1 cellular context compared by ENCODE assay signal in the genomic region with DNA sequence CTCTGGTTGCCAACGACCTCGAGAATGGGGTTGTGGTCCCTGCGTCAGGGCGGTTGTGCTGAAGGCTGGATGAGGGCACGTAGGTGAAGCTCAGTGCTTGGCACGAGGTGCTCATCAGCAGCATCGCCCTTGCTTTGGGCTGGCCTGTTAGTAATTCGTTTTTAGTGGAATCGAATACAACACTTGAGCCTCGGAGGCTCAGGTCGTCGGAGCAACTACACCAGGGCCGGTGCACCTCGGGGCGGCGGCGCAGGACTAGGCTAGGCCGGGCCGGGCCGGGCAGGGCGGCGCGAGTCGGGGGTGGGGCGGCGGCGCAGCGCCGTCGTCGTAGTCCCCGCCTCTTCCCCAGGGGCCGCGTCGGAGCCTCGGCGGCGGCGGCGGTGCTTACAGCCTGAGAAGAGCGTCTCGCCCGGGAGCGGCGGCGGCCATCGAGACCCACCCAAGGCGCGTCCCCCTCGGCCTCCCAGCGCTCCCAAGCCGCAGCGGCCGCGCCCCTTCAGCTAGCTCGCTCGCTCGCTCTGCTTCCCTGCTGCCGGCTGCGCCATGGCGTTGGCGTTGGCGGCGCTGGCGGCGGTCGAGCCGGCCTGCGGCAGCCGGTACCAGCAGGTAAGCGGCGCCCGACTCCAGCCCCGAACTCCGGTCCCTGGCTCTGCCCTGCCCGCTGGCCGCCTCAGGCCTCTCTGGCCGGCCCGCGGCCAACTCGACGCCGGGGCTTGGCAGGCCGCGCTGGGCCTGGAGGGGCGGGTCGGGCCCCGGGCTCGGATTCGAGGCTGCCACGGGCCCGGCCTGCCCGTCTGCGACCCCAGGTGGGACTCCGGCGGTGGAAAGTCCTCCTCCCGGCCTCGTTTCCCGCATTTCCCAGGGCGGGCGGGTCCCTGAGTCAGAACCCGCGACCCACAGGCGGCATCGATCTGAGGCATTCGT.
A peak's percentile ranks its signal among the peaks of the same experiment; 100 is the strongest.
TF ChIP-seq lines count a peak whose summit lies in the region.

A gene with protein sequence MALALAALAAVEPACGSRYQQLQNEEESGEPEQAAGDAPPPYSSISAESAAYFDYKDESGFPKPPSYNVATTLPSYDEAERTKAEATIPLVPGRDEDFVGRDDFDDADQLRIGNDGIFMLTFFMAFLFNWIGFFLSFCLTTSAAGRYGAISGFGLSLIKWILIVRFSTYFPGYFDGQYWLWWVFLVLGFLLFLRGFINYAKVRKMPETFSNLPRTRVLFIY (plus strand): TSS at position 348 of the 924 bp plus-strand sequence. CDS start 196 bp downstream, at position 544.

TF ChIP-seq in HepG2, 621 proteins besides CTCF, POLR2A, EP300 and RAD21 (continued from another document and continues in another):
- TF ChIP-seq ZHX1 (CRISPR knock-in tag; IDR thresholded peaks at IDR 0.05; ENCODE audit: low read depth) (0 out of 2 replicates have a peak, but pooled peaks have one; percentile 39), ZNF607 (CRISPR knock-in tag; IDR thresholded peaks at IDR 0.05; ENCODE audit: borderline replicate concordance) (peak; percentile 30; the same call in 1 of the 2 replicates), STAG1 (CRISPR knock-in tag; IDR thresholded peaks at IDR 0.05) (no peak), ZFY (CRISPR knock-in tag; IDR thresholded peaks at IDR 0.05) (peak; percentile 100), RORA (CRISPR knock-in tag; IDR thresholded peaks at IDR 0.05) (no peak), BRD4 (CRISPR knock-in tag; IDR thresholded peaks at IDR 0.05) (peak; percentile 18; the same call in 1 of the 2 replicates), RNF2 (conservative IDR thresholded peaks at IDR 0.05; ENCODE audit: low read depth) (peak; percentile 53; the same call in 1 of the 2 replicates), ERF (CRISPR knock-in tag; IDR thresholded peaks at IDR 0.05) (peak; percentile 49; the same call in 1 of the 2 replicates), ZNF891 (CRISPR knock-in tag; IDR thresholded peaks at IDR 0.05) (0 out of 2 replicates have a peak, but pooled peaks have one; percentile 52), HDAC2 (CRISPR knock-in tag; IDR thresholded peaks at IDR 0.05) (0 out of 2 replicates have a peak, but pooled peaks have one; percentile 29), NCOA2 (CRISPR knock-in tag; IDR thresholded peaks at IDR 0.05) (0 out of 2 replicates have a peak, but pooled peaks have one; percentile 15), ZNF556 (CRISPR knock-in tag; IDR thresholded peaks at IDR 0.05; ENCODE audit: borderline replicate concordance) (peak; percentile 50; the same call in 1 of the 2 replicates), NONO (IDR thresholded peaks at IDR 0.05) (no peak), NONO (CRISPR knock-in tag; conservative IDR thresholded peaks at IDR 0.05) (peak; percentile 78; the same call in 1 of the 2 replicates), ATF2 (CRISPR knock-in tag; IDR thresholded peaks at IDR 0.05) (peak; percentile 28; the same call in 1 of the 2 replicates), ZBTB38 (CRISPR knock-in tag; IDR thresholded peaks at IDR 0.05) (peak; percentile 56; the same call in 1 of the 2 replicates), GTF3A (CRISPR knock-in tag; conservative IDR thresholded peaks at IDR 0.05) (0 out of 2 replicates have a peak, but pooled peaks have one; percentile 47), ZNF331 (CRISPR knock-in tag; IDR thresholded peaks at IDR 0.05) (0 out of 2 replicates have a peak, but pooled peaks have one; percentile 46), ZNF770 (CRISPR knock-in tag; IDR thresholded peaks at IDR 0.05) (peak; percentile 72; the same call in 1 of the 2 replicates), RERE (CRISPR knock-in tag; IDR thresholded peaks at IDR 0.05; ENCODE audit: low read depth) (peak; percentile 16; the same call in 1 of the 2 replicates), MEIS1 (CRISPR knock-in tag; IDR thresholded peaks at IDR 0.05; ENCODE audit: borderline replicate concordance) (no peak; the same call in 1 of the 2 replicates), ZNF160 (CRISPR knock-in tag; IDR thresholded peaks at IDR 0.05) (peak; percentile 72; the same call in 1 of the 2 replicates), SALL1 (CRISPR knock-in tag; IDR thresholded peaks at IDR 0.05) (peak; percentile 71), HNRNPLL (IDR thresholded peaks at IDR 0.05; ENCODE audit: low read depth, low read length, poor library complexity, severe bottlenecking) (peak; percentile 97), ZNF788 (CRISPR knock-in tag; IDR thresholded peaks at IDR 0.05; ENCODE audit: borderline replicate concordance) (no peak), FIP1L1 (IDR thresholded peaks at IDR 0.05; ENCODE audit: borderline replicate concordance, insufficient read depth, low read depth, low read length) (no peak), MAFK (conservative IDR thresholded peaks at IDR 0.05 in 1 of 2, IDR thresholded peaks at IDR 0.05 in 1 of 2; ENCODE audit: low read length in 2 of 2) (no peak), ZNF30 (CRISPR knock-in tag; IDR thresholded peaks at IDR 0.05) (no peak), ZGPAT (CRISPR knock-in tag; IDR thresholded peaks at IDR 0.05) (peak; percentile 21; the same call in 1 of the 2 replicates), SRSF9 (IDR thresholded peaks at IDR 0.05; ENCODE audit: borderline replicate concordance, insufficient read depth, low read depth, low read length, poor library complexity, severe bottlenecking) (no peak), ZNF619 (CRISPR knock-in tag; IDR thresholded peaks at IDR 0.05) (no peak), IRX3 (CRISPR knock-in tag; IDR thresholded peaks at IDR 0.05; ENCODE audit: borderline replicate concordance, low read depth) (peak; percentile 83; the same call in 1 of the 2 replicates), FOXO1 (CRISPR knock-in tag; IDR thresholded peaks at IDR 0.05) (peak; percentile 29; the same call in 1 of the 2 replicates), PHF8 (CRISPR knock-in tag; IDR thresholded peaks at IDR 0.05) (peak; percentile 92)
- TF ChIP-seq, protein P1, sequence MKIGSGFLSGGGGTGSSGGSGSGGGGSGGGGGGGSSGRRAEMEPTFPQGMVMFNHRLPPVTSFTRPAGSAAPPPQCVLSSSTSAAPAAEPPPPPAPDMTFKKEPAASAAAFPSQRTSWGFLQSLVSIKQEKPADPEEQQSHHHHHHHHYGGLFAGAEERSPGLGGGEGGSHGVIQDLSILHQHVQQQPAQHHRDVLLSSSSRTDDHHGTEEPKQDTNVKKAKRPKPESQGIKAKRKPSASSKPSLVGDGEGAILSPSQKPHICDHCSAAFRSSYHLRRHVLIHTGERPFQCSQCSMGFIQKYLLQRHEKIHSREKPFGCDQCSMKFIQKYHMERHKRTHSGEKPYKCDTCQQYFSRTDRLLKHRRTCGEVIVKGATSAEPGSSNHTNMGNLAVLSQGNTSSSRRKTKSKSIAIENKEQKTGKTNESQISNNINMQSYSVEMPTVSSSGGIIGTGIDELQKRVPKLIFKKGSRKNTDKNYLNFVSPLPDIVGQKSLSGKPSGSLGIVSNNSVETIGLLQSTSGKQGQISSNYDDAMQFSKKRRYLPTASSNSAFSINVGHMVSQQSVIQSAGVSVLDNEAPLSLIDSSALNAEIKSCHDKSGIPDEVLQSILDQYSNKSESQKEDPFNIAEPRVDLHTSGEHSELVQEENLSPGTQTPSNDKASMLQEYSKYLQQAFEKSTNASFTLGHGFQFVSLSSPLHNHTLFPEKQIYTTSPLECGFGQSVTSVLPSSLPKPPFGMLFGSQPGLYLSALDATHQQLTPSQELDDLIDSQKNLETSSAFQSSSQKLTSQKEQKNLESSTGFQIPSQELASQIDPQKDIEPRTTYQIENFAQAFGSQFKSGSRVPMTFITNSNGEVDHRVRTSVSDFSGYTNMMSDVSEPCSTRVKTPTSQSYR (CRISPR knock-in tag; IDR thresholded peaks at IDR 0.05; ENCODE audit: borderline replicate concordance) = peak; percentile 7; the same call in 1 of the 2 replicates
- TF ChIP-seq, protein P2, sequence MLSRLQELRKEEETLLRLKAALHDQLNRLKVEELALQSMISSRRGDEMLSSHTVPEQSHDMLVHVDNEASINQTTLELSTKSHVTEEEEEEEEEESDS (CRISPR knock-in tag; IDR thresholded peaks at IDR 0.05; ENCODE audit: borderline replicate concordance) = no peak
